In genomic region chr2:235734700-235735205, GRCh38 we compare ENCODE assay signal across 14 cellular contexts.
"Had no signal": no experiment of that assay in that cellular context is flagged by ENCODE, and none has a peak within 500 bp of the region (broad histone marks: within the 10 kb centered on the region; RNA-seq: fewer than 3 reads in every experiment).

No MANE protein-coding gene starts in this region.

- H3K4me1 Mint-ChIP-seq: activated B cell treated with CpG ODN at 0.5 μM for 24 hours; activated CD4-positive, alpha-beta T cell treated with anti-CD3 and anti-CD28 coated beads, Interleukin-2, amount 10 ng/mL, durations not matched to agents 24 days and 14 days; memory B cell had no signal

- H3K4me3 Mint-ChIP-seq: activated B cell treated with CpG ODN at 0.5 μM for 24 hours; activated CD4-positive, alpha-beta T cell treated with anti-CD3 and anti-CD28 coated beads, Interleukin-2, amount 10 ng/mL, durations not matched to agents 24 days and 14 days; brain; memory B cell; T-helper 17 cell had no signal

- DNase-seq: activated B cell treated with CpG ODN at 0.5 μM for 24 hours; activated CD4-positive, alpha-beta T cell treated with anti-CD3 and anti-CD28 coated beads, Interleukin-2, amount 10 ng/mL, durations not matched to agents 24 days and 14 days; activated CD8-positive, alpha-beta memory T cell treated with anti-CD3 and anti-CD28 coated beads for 24 hours; activated naive CD4-positive, alpha-beta T cell treated with anti-CD3 and anti-CD28 coated beads, Interleukin-2, amount 50 U/mL, for 16 hours; activated T-cell treated with anti-CD3 and anti-CD28 coated beads for 4 hours; cerebellar nuclear complex; left colon; stimulated activated CD4-positive, alpha-beta T cell treated with anti-CD3 and anti-CD28 coated beads, Interleukin-4, amount 100 ng/mL, for 1 hour; stimulated activated CD8-positive, alpha-beta memory T cell treated with anti-CD3 and anti-CD28 coated beads, Interleukin-4, amount 100 ng/mL, for 48 hours; stimulated activated naive CD8-positive, alpha-beta T cell treated with anti-CD3 and anti-CD28 coated beads, Interleukin-15, Interleukin-2, amounts not matched to agents 100 U/mL and 50 U/mL, for 24 hours; T-helper 17 cell had no signal

- H3K27ac Mint-ChIP-seq: activated B cell treated with CpG ODN at 0.5 μM for 24 hours; activated CD4-positive, alpha-beta T cell treated with anti-CD3 and anti-CD28 coated beads, Interleukin-2, amount 10 ng/mL, durations not matched to agents 24 days and 14 days; activated T-helper 2 cell treated with anti-CD3 and anti-CD28 coated beads, Interferon-gamma antibody, Interleukin-2, Interleukin-4, amounts not matched to agents 10 μg/mL and 5 μg/mL and 100 μg/mL, durations not matched to agents 14 hours and 24 hours and 36 hours; memory B cell; T-helper 17 cell had no signal

- H3K9me3 Mint-ChIP-seq: activated B cell treated with CpG ODN at 0.5 μM for 24 hours; activated CD4-positive, alpha-beta T cell treated with anti-CD3 and anti-CD28 coated beads, Interleukin-2, amount 10 ng/mL, durations not matched to agents 24 days and 14 days; activated T-helper 2 cell treated with anti-CD3 and anti-CD28 coated beads, Interferon-gamma antibody, Interleukin-2, Interleukin-4, amounts not matched to agents 10 μg/mL and 5 μg/mL and 100 μg/mL, durations not matched to agents 14 hours and 24 hours and 36 hours; memory B cell had no signal

- ATAC-seq: left colon; stimulated activated naive CD8-positive, alpha-beta T cell treated with anti-CD3 and anti-CD28 coated beads, Interleukin-15, Interleukin-2, amounts not matched to agents 100 U/mL and 50 U/mL, for 24 hours; T-helper 17 cell had no signal

- H3K36me3 Mint-ChIP-seq: memory B cell had no signal
